1 cellular context compared by ENCODE assay signal in genomic region chr12:11654338-11654737, GRCh38.
TF ChIP-seq lines count a peak whose summit lies in the region.

No MANE protein-coding gene starts in this region.

TF ChIP-seq in GM12878, 131 proteins besides CTCF, POLR2A, EP300 and RAD21 (continues in another document):
- no peak for TF ChIP-seq KLF5 (IDR thresholded peaks at IDR 0.05; ENCODE audit: partially characterized antibody)
- TF ChIP-seq SKIL (IDR thresholded peaks at IDR 0.05; ENCODE audit: low read depth, poor library complexity, severe bottlenecking), result peak; percentile 36
- TF ChIP-seq SUZ12 (IDR thresholded peaks at IDR 0.05; ENCODE audit: unreplicated experiment), result no peak
- no peak for TF ChIP-seq ZSCAN29 (IDR thresholded peaks at IDR 0.05)
- no peak for TF ChIP-seq EZH2 (IDR thresholded peaks at IDR 0.05; ENCODE audit: borderline replicate concordance, control insufficient read depth, low read depth, low read length)
- no peak for TF ChIP-seq BCLAF1 (IDR thresholded peaks at IDR 0.05)
- TF ChIP-seq USF2 (IDR thresholded peaks at IDR 0.05; ENCODE audit: borderline replicate concordance, low read depth, low read length), result no peak
- peak; percentile 33 to 40; a peak in 1 of 4 replicates for TF ChIP-seq BHLHE40 (IDR thresholded peaks at IDR 0.05; ENCODE audit: borderline replicate concordance in 1 of 2, low read depth in 2 of 2, low read length in 1 of 2)
- TF ChIP-seq CEBPZ (IDR thresholded peaks at IDR 0.05; ENCODE audit: low read depth, low read length), result no peak
- TF ChIP-seq, protein P1, sequence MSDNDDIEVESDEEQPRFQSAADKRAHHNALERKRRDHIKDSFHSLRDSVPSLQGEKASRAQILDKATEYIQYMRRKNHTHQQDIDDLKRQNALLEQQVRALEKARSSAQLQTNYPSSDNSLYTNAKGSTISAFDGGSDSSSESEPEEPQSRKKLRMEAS (IDR thresholded peaks at IDR 0.05; ENCODE audit: low read depth, low read length), result no peak
- TF ChIP-seq CHD1 (IDR thresholded peaks at IDR 0.05; ENCODE audit: low read depth, low read length), result no peak
- TF ChIP-seq MYB (IDR thresholded peaks at IDR 0.05; ENCODE audit: borderline replicate concordance, low read depth, low read length), result no peak
- TF ChIP-seq EGR1 (IDR thresholded peaks at IDR 0.05; ENCODE audit: borderline replicate concordance in 1 of 2, low read depth in 2 of 2, low read length in 2 of 2), result no peak
- no peak for TF ChIP-seq NR2C1 (IDR thresholded peaks at IDR 0.05)
- TF ChIP-seq, protein P2, sequence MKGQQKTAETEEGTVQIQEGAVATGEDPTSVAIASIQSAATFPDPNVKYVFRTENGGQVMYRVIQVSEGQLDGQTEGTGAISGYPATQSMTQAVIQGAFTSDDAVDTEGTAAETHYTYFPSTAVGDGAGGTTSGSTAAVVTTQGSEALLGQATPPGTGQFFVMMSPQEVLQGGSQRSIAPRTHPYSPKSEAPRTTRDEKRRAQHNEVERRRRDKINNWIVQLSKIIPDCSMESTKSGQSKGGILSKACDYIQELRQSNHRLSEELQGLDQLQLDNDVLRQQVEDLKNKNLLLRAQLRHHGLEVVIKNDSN (IDR thresholded peaks at IDR 0.05; ENCODE audit: borderline replicate concordance, extremely low read length, insufficient read depth, low read depth, low read length), result no peak
- TF ChIP-seq, protein P3, sequence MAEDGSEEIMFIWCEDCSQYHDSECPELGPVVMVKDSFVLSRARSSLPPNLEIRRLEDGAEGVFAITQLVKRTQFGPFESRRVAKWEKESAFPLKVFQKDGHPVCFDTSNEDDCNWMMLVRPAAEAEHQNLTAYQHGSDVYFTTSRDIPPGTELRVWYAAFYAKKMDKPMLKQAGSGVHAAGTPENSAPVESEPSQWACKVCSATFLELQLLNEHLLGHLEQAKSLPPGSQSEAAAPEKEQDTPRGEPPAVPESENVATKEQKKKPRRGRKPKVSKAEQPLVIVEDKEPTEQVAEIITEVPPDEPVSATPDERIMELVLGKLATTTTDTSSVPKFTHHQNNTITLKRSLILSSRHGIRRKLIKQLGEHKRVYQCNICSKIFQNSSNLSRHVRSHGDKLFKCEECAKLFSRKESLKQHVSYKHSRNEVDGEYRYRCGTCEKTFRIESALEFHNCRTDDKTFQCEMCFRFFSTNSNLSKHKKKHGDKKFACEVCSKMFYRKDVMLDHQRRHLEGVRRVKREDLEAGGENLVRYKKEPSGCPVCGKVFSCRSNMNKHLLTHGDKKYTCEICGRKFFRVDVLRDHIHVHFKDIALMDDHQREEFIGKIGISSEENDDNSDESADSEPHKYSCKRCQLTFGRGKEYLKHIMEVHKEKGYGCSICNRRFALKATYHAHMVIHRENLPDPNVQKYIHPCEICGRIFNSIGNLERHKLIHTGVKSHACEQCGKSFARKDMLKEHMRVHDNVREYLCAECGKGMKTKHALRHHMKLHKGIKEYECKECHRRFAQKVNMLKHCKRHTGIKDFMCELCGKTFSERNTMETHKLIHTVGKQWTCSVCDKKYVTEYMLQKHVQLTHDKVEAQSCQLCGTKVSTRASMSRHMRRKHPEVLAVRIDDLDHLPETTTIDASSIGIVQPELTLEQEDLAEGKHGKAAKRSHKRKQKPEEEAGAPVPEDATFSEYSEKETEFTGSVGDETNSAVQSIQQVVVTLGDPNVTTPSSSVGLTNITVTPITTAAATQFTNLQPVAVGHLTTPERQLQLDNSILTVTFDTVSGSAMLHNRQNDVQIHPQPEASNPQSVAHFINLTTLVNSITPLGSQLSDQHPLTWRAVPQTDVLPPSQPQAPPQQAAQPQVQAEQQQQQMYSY (CRISPR knock-in tag; IDR thresholded peaks at IDR 0.05), result no peak
- 0 out of 2 replicates have a peak, but pooled peaks have one; percentile 56 for TF ChIP-seq TCF12 (IDR thresholded peaks at IDR 0.05; ENCODE audit: low read depth, low read length)
- no peak for TF ChIP-seq FOXK2 (IDR thresholded peaks at IDR 0.05)
- TF ChIP-seq, protein P4, sequence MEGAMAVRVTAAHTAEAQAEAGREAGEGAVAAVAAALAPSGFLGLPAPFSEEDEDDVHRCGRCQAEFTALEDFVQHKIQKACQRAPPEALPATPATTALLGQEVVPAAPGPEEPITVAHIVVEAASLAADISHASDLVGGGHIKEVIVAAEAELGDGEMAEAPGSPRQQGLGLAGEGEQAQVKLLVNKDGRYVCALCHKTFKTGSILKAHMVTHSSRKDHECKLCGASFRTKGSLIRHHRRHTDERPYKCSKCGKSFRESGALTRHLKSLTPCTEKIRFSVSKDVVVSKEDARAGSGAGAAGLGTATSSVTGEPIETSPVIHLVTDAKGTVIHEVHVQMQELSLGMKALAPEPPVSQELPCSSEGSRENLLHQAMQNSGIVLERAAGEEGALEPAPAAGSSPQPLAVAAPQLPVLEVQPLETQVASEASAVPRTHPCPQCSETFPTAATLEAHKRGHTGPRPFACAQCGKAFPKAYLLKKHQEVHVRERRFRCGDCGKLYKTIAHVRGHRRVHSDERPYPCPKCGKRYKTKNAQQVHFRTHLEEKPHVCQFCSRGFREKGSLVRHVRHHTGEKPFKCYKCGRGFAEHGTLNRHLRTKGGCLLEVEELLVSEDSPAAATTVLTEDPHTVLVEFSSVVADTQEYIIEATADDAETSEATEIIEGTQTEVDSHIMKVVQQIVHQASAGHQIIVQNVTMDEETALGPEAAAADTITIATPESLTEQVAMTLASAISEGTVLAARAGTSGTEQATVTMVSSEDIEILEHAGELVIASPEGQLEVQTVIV (IDR thresholded peaks at IDR 0.05; ENCODE audit: borderline replicate concordance, partially characterized antibody), result no peak
- no peak for TF ChIP-seq E2F8 (IDR thresholded peaks at IDR 0.05; ENCODE audit: low read depth, partially characterized antibody)
- TF ChIP-seq SMARCA5 (IDR thresholded peaks at IDR 0.05), result no peak
- no peak for TF ChIP-seq TCF3 (IDR thresholded peaks at IDR 0.05; ENCODE audit: borderline replicate concordance, insufficient read depth, low read depth, low read length)
- no peak for TF ChIP-seq CUX1 (IDR thresholded peaks at IDR 0.05; ENCODE audit: insufficient replicate concordance, low read depth, low read length)
